8 cellular contexts compared by ENCODE assay signal in the genomic region with DNA sequence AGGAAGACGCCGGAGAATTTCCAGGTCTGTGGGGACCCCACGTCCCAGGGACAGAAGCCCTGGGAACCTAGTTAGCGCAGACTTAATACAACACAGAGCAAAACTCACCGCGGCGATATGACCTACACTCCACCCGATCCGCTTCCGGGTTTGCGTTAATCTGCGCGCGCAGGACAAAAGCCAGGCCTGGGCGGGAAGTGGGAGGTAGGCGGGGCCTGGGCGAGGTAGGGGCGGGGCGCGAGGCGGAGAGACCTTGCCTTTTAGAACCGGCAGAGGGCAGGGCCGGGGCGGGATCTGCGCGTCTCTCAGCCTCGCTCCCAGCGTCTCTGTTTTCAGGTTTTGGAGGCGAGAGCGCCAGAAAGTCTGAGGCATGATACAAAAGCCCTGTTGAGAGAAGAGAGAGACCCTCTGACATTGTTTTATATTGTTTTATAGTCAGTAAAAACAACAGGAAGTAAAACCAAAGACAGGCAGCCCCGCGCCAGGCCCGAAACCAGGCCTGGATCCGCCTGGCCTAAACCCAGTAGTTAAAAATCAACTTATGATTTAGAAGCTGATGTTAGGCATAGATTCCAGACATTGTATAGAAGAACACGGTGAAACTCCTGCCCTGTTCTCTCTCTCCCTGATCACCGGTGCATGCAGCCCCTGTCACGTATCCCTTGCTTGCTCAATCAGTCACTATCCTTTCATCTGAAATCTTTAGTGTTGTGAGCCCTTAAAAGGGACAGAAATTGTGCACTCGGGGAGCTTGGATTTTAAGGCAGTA. TPM values are rescaled to one million over a fixed set of nuclear protein-coding genes. Genes with fewer than 3 reads are reported as not detected.
DNase-seq lines count a peak whose midpoint lies in the region; TF ChIP-seq lines count a peak whose summit lies in the region.

A gene (minus strand): TSS at position 152 of the 769 bp plus-strand sequence. CDS start 19,150 bp downstream, outside the sequence.

- H3K9me3 ChIP-seq in Loucy (ENCODE audit: insufficient read depth, low read depth, low read length), result no peaks in the 10 kb centered on the region

- peak within 1 kb of the TSS; percentile 99 to 100 (median 99) for H3K27ac Mint-ChIP-seq in nephron
- H3K27ac Mint-ChIP-seq in stimulated activated naive CD8-positive, alpha-beta T cell treated with anti-CD3 and anti-CD28 coated beads, Interleukin-15, Interleukin-2, amounts not matched to agents 100 ng/mL and 50 ng/mL, for 24 hours, result peak within 1 kb of the TSS; percentile 86

- TF ChIP-seq CTCF in Loucy (conservative IDR thresholded peaks at IDR 0.05; ENCODE audit: low read length) (peak; percentile 48), fibroblast of pulmonary artery (IDR thresholded peaks at IDR 0.05; ENCODE audit: low read length, missing control alignments) (peak; percentile 57), nephron (IDR thresholded peaks at IDR 0.05; ENCODE audit: unreplicated experiment in 3 of 3) (peak; percentile 71 to 79 (median 73))

- H3K4me3 ChIP-seq in Loucy (ENCODE audit: low read length, poor library complexity, severe bottlenecking) (peak within 1 kb of the TSS; percentile 93), fibroblast of pulmonary artery (replicated peaks; ENCODE audit: low read depth, low read length) (peak within 1 kb of the TSS; percentile 95)

- H3K36me3 ChIP-seq in Loucy (ENCODE audit: insufficient read depth, low read length), result no peaks in the 10 kb centered on the region

- H3K4me1 ChIP-seq in Loucy (ENCODE audit: insufficient read depth, low read length, poor library complexity, severe bottlenecking), result peaks cover 5% of the 10 kb centered on the region

- peaks cover 5% of the 10 kb centered on the region for H3K36me3 Mint-ChIP-seq in nephron (ENCODE audit: low read depth)
- peaks cover 19% of the 10 kb centered on the region for H3K36me3 Mint-ChIP-seq in stimulated activated naive CD8-positive, alpha-beta T cell treated with anti-CD3 and anti-CD28 coated beads, Interleukin-15, Interleukin-2, amounts not matched to agents 100 ng/mL and 50 ng/mL, for 24 hours (ENCODE audit: low read depth)

- no peaks in the 10 kb centered on the region for H3K9me2 ChIP-seq in Loucy (replicated peaks; ENCODE audit: low read depth, low read length)

- H3K9ac ChIP-seq in Loucy (ENCODE audit: low read depth, low read length, poor library complexity, severe bottlenecking), result peak within 1 kb of the TSS; percentile 92

- no peaks in the 10 kb centered on the region for H3K27me3 ChIP-seq in Loucy (ENCODE audit: insufficient read depth, low read length, poor library complexity, severe bottlenecking)

- H3K4me2 ChIP-seq in Loucy (ENCODE audit: low read depth, low read length, poor library complexity, severe bottlenecking), result peak within 1 kb of the TSS; percentile 88

- H3K9me3 Mint-ChIP-seq in nephron, result no peaks in the 10 kb centered on the region
- no peaks in the 10 kb centered on the region for H3K9me3 Mint-ChIP-seq in stimulated activated naive CD8-positive, alpha-beta T cell treated with anti-CD3 and anti-CD28 coated beads, Interleukin-15, Interleukin-2, amounts not matched to agents 100 ng/mL and 50 ng/mL, for 24 hours

- peaks cover 18% of the 10 kb centered on the region for H3K79me2 ChIP-seq in Loucy (ENCODE audit: insufficient read depth, low read length)

- no peaks in the 10 kb centered on the region for H3F3A ChIP-seq in Loucy (ENCODE audit: low read depth)

- H3K4me1 Mint-ChIP-seq in nephron, result peaks cover 35% of the 10 kb centered on the region
- H3K4me1 Mint-ChIP-seq in stimulated activated naive CD8-positive, alpha-beta T cell treated with anti-CD3 and anti-CD28 coated beads, Interleukin-15, Interleukin-2, amounts not matched to agents 100 ng/mL and 50 ng/mL, for 24 hours (ENCODE audit: low read depth), result peaks cover 27% of the 10 kb centered on the region

- no peaks in the 10 kb centered on the region for H3K27me3 Mint-ChIP-seq in nephron (ENCODE audit: low read depth)
- no peaks in the 10 kb centered on the region for H3K27me3 Mint-ChIP-seq in stimulated activated naive CD8-positive, alpha-beta T cell treated with anti-CD3 and anti-CD28 coated beads, Interleukin-15, Interleukin-2, amounts not matched to agents 100 ng/mL and 50 ng/mL, for 24 hours

- TF ChIP-seq POLR2A in Raji (IDR thresholded peaks at IDR 0.05; ENCODE audit: insufficient read depth, low read depth, low read length), result peak; percentile 90

- H2AFZ ChIP-seq in Loucy (ENCODE audit: low read length), result peak within 1 kb of the TSS; percentile 95

- H4K20me1 ChIP-seq in Loucy (ENCODE audit: insufficient read depth, low read length, poor library complexity, severe bottlenecking), result no peaks in the 10 kb centered on the region

- DNase-seq in ELF-1 (ENCODE audit: low read depth, low spot score), result peak; percentile 98
- peak; percentile 91 for DNase-seq in H4 (ENCODE audit: low spot score)
- peak; percentile 99 for DNase-seq in activated effector memory CD4-positive, alpha-beta T cell treated with Interleukin-2 at 50 U/mL for 16 hours
- DNase-seq in fibroblast of pulmonary artery (ENCODE audit: low read depth), result peak; percentile 95

- H3K4me3 Mint-ChIP-seq in nephron, result peak within 1 kb of the TSS; percentile 95 to 96 (median 95)
- peak within 1 kb of the TSS; percentile 86 for H3K4me3 Mint-ChIP-seq in stimulated activated naive CD8-positive, alpha-beta T cell treated with anti-CD3 and anti-CD28 coated beads, Interleukin-15, Interleukin-2, amounts not matched to agents 100 ng/mL and 50 ng/mL, for 24 hours

RNA-seq across cellular contexts. Expression of the gene that starts here (rescaled TPM):
- total RNA-seq in H4 (2014; rRNA removed; shearing (Covaris generic)), result 5.6 and 7.5 TPM in 2 replicates

Comparison
In these comparisons a context has a peak if more than half of its experiments do, and no peak if none do; other contexts are left out.
1. Peak in every context shown above with its lines: DNase-seq and H3K4me3 ChIP-seq.